In the genomic region with DNA sequence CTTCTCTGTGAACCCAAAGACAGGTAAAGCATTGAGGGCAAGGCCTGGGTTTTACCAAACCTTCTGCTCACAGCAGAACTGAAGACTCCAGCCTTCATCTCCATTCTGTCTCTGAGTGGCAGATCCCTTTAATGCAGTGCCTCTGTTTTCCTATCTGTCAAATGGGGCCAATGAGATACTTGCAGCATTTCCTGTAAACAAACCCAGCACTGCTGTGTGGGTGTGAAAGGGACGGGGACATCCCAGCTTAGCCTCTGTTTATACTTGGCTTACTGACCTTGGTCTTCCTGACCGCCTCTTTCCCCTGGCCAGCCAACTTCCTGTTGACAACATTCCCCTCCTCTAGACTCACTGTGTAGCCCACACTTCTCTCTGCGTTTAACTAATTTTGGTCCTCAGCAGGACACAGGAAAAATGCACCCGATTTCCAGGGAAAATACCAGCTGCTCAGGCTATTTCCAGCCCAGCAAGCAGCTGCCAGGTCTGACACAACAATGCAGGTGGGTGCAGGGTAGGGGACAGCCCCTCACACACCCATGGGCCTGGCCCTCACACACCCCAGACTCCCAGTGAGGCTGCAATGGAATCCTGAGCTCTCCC, we compare ENCODE assay signal across 1 cellular context.
TF ChIP-seq lines count a peak whose summit lies in the region.

No MANE protein-coding gene starts in this region.

TF ChIP-seq in HEK293T, 16 proteins besides CTCF, POLR2A, EP300 and RAD21 (continued from another document):
- TF ChIP-seq, protein P1, sequence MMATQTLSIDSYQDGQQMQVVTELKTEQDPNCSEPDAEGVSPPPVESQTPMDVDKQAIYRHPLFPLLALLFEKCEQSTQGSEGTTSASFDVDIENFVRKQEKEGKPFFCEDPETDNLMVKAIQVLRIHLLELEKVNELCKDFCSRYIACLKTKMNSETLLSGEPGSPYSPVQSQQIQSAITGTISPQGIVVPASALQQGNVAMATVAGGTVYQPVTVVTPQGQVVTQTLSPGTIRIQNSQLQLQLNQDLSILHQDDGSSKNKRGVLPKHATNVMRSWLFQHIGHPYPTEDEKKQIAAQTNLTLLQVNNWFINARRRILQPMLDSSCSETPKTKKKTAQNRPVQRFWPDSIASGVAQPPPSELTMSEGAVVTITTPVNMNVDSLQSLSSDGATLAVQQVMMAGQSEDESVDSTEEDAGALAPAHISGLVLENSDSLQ (IDR thresholded peaks at IDR 0.05) = no peak
- TF ChIP-seq TARDBP (IDR thresholded peaks at IDR 0.05) (no peak), LEF1 (IDR thresholded peaks at IDR 0.05; ENCODE audit: borderline replicate concordance) (no peak), ELF4 (IDR thresholded peaks at IDR 0.05) (no peak), SUZ12 (IDR thresholded peaks at IDR 0.05) (no peak)
